ENCODE assay signal across 17 cellular contexts in genomic region chr1:204361341-204361771, GRCh38. TPM values are rescaled to one million over a fixed set of nuclear protein-coding genes. Genes with fewer than 3 reads are reported as not detected.
"Had no signal": no experiment of that assay in that cellular context is flagged by ENCODE, and none has a peak within 500 bp of the region (broad histone marks: within the 10 kb centered on the region; RNA-seq: fewer than 3 reads in every experiment).

No MANE protein-coding gene starts in this region.

- DNase-seq: activated CD4-positive, alpha-beta memory T cell treated with anti-CD3 and anti-CD28 coated beads, Interleukin-2, amount 10 ng/mL, durations not matched to agents 7 days and 5 days; activated CD4-positive, alpha-beta T cell treated with anti-CD3 and anti-CD28 coated beads for 1 hour; activated naive CD4-positive, alpha-beta T cell; activated T-cell treated with anti-CD3 and anti-CD28 coated beads, Interleukin-2, amount 50 U/mL, for 48 hours; effector memory CD4-positive, alpha-beta T cell; hippocampal formation; mucosa of descending colon; naive thymus-derived CD8-positive, alpha-beta T cell; occipital lobe; psoas muscle; stimulated activated CD4-positive, alpha-beta T cell treated with anti-CD3 and anti-CD28 coated beads, Interleukin-2, amount 100 ng/mL, for 24 hours; stimulated activated naive CD8-positive, alpha-beta T cell treated with anti-CD3 and anti-CD28 coated beads, Interleukin-15, Interleukin-2, amounts not matched to agents 100 U/mL and 50 U/mL, for 24 hours; testis had no signal

- H3K4me3 ChIP-seq: coronary artery, lung, mucosa of descending colon, psoas muscle, testis had no signal

- H3K4me3 Mint-ChIP-seq: activated CD4-positive, alpha-beta memory T cell treated with anti-CD3 and anti-CD28 coated beads, Interleukin-2, amount 10 ng/mL, durations not matched to agents 7 days and 5 days; T-helper 1 cell treated with Interleukin-12 subunit alpha and Interleukin-12 subunit beta and Interleukin-4 antibody, amounts not matched to agents 30 μg/mL and 1 μg/mL, for 36 hours had no signal

- H3K36me3 Mint-ChIP-seq: naive thymus-derived CD8-positive, alpha-beta T cell had no signal

- ATAC-seq: mucosa of descending colon; naive thymus-derived CD8-positive, alpha-beta T cell; psoas muscle; sciatic nerve; stimulated activated naive CD8-positive, alpha-beta T cell treated with anti-CD3 and anti-CD28 coated beads, Interleukin-15, Interleukin-2, amounts not matched to agents 100 U/mL and 50 U/mL, for 24 hours had no signal

- H3K9me3 ChIP-seq: mucosa of descending colon, psoas muscle, testis had no signal

- H3K27ac ChIP-seq: coronary artery, psoas muscle, testis had no signal

- H3K27ac Mint-ChIP-seq: activated CD4-positive, alpha-beta memory T cell treated with anti-CD3 and anti-CD28 coated beads, Interleukin-2, amount 10 ng/mL, durations not matched to agents 7 days and 5 days; T-helper 1 cell treated with Interleukin-12 subunit alpha and Interleukin-12 subunit beta and Interleukin-4 antibody, amounts not matched to agents 30 μg/mL and 1 μg/mL, for 36 hours had no signal

- H3K27me3 ChIP-seq: testis had no signal

- H3K9me3 Mint-ChIP-seq: activated CD4-positive, alpha-beta memory T cell treated with anti-CD3 and anti-CD28 coated beads, Interleukin-2, amount 10 ng/mL, durations not matched to agents 7 days and 5 days; naive thymus-derived CD8-positive, alpha-beta T cell; T-helper 1 cell treated with Interleukin-12 subunit alpha and Interleukin-12 subunit beta and Interleukin-4 antibody, amounts not matched to agents 30 μg/mL and 1 μg/mL, for 36 hours had no signal

RNA-seq across cellular contexts. Expression of gene PLEKHA6, which starts 1.6 kb away (rescaled TPM):
- total RNA-seq: activated CD4-positive, alpha-beta memory T cell treated with anti-CD3 and anti-CD28 coated beads, Interleukin-2, amount 10 ng/mL, durations not matched to agents 7 days and 5 days had no signal
